In genomic region chr1:234618726-234619049, GRCh38 we compare ENCODE assay signal across 12 cellular contexts. TPM values are rescaled to one million over a fixed set of nuclear protein-coding genes. Genes with fewer than 3 reads are reported as not detected.
A peak's percentile ranks its signal among the peaks of the same experiment; 100 is the strongest.
DNase-seq lines count a peak whose midpoint lies in the region; ATAC-seq and TF ChIP-seq lines count a peak whose summit lies in the region.
"Had no signal": no experiment of that assay in that cellular context is flagged by ENCODE, and none has a peak within 500 bp of the region (broad histone marks: within the 10 kb centered on the region; RNA-seq: fewer than 3 reads in every experiment).

No MANE protein-coding gene starts in this region.

- no peaks in the 10 kb centered on the region for H3K79me1 ChIP-seq in mesenchymal stem cell (replicated peaks; ENCODE audit: low read length, poor library complexity, severe bottlenecking)

- H3K27me3 ChIP-seq in mammary epithelial cell (ENCODE audit: insufficient read depth, low read length) (no peaks in the 10 kb centered on the region), mesenchymal stem cell (ENCODE audit: control insufficient read depth in 1 of 2, insufficient read depth in 1 of 2, low read length in 2 of 2) (no peaks in the 10 kb centered on the region), thyroid gland (no peaks in the 10 kb centered on the region)

- H3K4me3 Mint-ChIP-seq in activated CD4-positive, alpha-beta memory T cell treated with anti-CD3 and anti-CD28 coated beads for 36 hours = no peak overlapping the region

- no peak overlapping the region for H4K91ac ChIP-seq in mesenchymal stem cell (ENCODE audit: low read length)

- in situ Hi-C loops in mammary epithelial cell (cut with MboI; ENCODE audit: low sequenced_read_pairs in 2 of 2) = loop anchor here in 1 of 2 donors (25.0 kb wide), 1 partner anchor 244 kb away; no protein-coding TSS in a partner anchor

- no peak overlapping the region for H3K4me3 ChIP-seq in mammary epithelial cell (replicated peaks in 1 of 3; ENCODE audit: insufficient read depth in 1 of 3, low read depth in 2 of 3, low read length in 3 of 3)
- no peak overlapping the region for H3K4me3 ChIP-seq in mesenchymal stem cell (ENCODE audit: insufficient read depth in 1 of 2, low read depth in 1 of 2, low read length in 2 of 2)
- H3K4me3 ChIP-seq in thyroid gland (replicated peaks in 1 of 3) = no peak overlapping the region

- H2AK5ac ChIP-seq in mesenchymal stem cell (ENCODE audit: low read length, severe bottlenecking) = peak overlapping the region; percentile 76

- peak overlapping the region; percentile 84 for H4K8ac ChIP-seq in mesenchymal stem cell (ENCODE audit: low read length)

- CTCF ChIA-PET in mammary epithelial cell (lab: Charles Lee; ENCODE audit: low non-redundant PET) = no interaction called here
- CTCF ChIA-PET in activated CD4-positive, alpha-beta memory T cell treated with anti-CD3 and anti-CD28 coated beads for 36 hours (lab: Charles Lee) = no interaction called here

- H3K36me3 Mint-ChIP-seq in activated CD4-positive, alpha-beta memory T cell treated with anti-CD3 and anti-CD28 coated beads for 36 hours = no peaks in the 10 kb centered on the region

- ATAC-seq in HG02840 (IDR thresholded peaks at IDR 0.05; ENCODE audit: low FRiP score, unreplicated experiment) = no peak

- no peak for TF ChIP-seq CTCF in mammary epithelial cell (conservative IDR thresholded peaks at IDR 0.05 in 1 of 2, IDR thresholded peaks at IDR 0.05 in 1 of 2; ENCODE audit: extremely low read depth in 1 of 2, insufficient read depth in 1 of 2, low read depth in 1 of 2, low read length in 2 of 2)
- TF ChIP-seq CTCF in thyroid gland (IDR thresholded peaks at IDR 0.05) = no peak

- H2AFZ ChIP-seq in mammary epithelial cell (ENCODE audit: low read depth, low read length) (peak overlapping the region; percentile 59), mesenchymal stem cell (ENCODE audit: low read depth, low read length) (no peak overlapping the region)

- peak overlapping the region; percentile 87 to 88 for H3K18ac ChIP-seq in mesenchymal stem cell (ENCODE audit: low read depth in 1 of 2, low read length in 2 of 2)

- peaks cover 68% of the 10 kb centered on the region for H3K4me1 ChIP-seq in mammary epithelial cell (ENCODE audit: insufficient read depth, low read length)
- peaks cover 10% of the 10 kb centered on the region for H3K4me1 ChIP-seq in mesenchymal stem cell (ENCODE audit: control insufficient read depth, insufficient read depth, low read depth, low read length)
- H3K4me1 ChIP-seq in thyroid gland = peaks cover 25 to 49% of the 10 kb centered on the region in 2 donors

- H3K27ac ChIP-seq in mammary epithelial cell (ENCODE audit: insufficient read depth, low read depth, low read length) (peak overlapping the region; percentile 95), mesenchymal stem cell (ENCODE audit: low read length, poor library complexity, severe bottlenecking) (peak overlapping the region; percentile 99), thyroid gland (peak overlapping the region; percentile 50 to 71 (median 53))
- H3K27ac ChIP-seq: 22Rv1 had no signal

- no peaks in the 10 kb centered on the region for H4K20me1 ChIP-seq in mammary epithelial cell (ENCODE audit: insufficient read depth, low read length)

- TF ChIP-seq POLR2A in thyroid gland (IDR thresholded peaks at IDR 0.05) = no peak

- H3K4ac ChIP-seq in mesenchymal stem cell (ENCODE audit: low read depth in 1 of 2, low read length in 2 of 2) = peak overlapping the region; percentile 29 to 89

- BruUV-seq in mammary epithelial cell (replicated peaks; lab: Mats Ljungman, UMichigan) = TSS peak; percentile 65

- H3K4me1 Mint-ChIP-seq in activated CD4-positive, alpha-beta memory T cell treated with anti-CD3 and anti-CD28 coated beads for 36 hours (ENCODE audit: low read depth) = peaks cover 8% of the 10 kb centered on the region

- H3K27me3 Mint-ChIP-seq in activated CD4-positive, alpha-beta memory T cell treated with anti-CD3 and anti-CD28 coated beads for 36 hours = no peaks in the 10 kb centered on the region

- peak overlapping the region; percentile 80 to 83 for H2BK12ac ChIP-seq in mesenchymal stem cell (ENCODE audit: low read length in 2 of 2)

- H3K4me2 ChIP-seq in mammary epithelial cell (ENCODE audit: insufficient read depth, low read depth, low read length) (peak overlapping the region; percentile 64), mesenchymal stem cell (ENCODE audit: low read length, poor library complexity, severe bottlenecking) (no peak overlapping the region)

- no peaks in the 10 kb centered on the region for H3K36me3 ChIP-seq in mammary epithelial cell (ENCODE audit: insufficient read depth, low read length)
- no peaks in the 10 kb centered on the region for H3K36me3 ChIP-seq in mesenchymal stem cell (ENCODE audit: control insufficient read depth in 1 of 2, insufficient read depth in 2 of 2, low read depth in 1 of 2, low read length in 2 of 2)
- no peaks in the 10 kb centered on the region for H3K36me3 ChIP-seq in thyroid gland

- no peaks in the 10 kb centered on the region for H3K9me3 Mint-ChIP-seq in activated CD4-positive, alpha-beta memory T cell treated with anti-CD3 and anti-CD28 coated beads for 36 hours

- DNase-seq in DMS 273 (lab: John Stamatoyannopoulos, UW; ENCODE audit: unreplicated experiment) (peak; percentile 58), DMS 273 treated with DMSO at 0.1 percent for 48 hours (lab: John Stamatoyannopoulos, UW) (no peak), mammary epithelial cell (no peak), mesenchymal stem cell (no peak), thyroid gland (no peak), NCI-H1417 treated with DMSO at 0.1 percent for 48 hours (lab: John Stamatoyannopoulos, UW) (no peak)
- DNase-seq in activated CD4-positive, alpha-beta memory T cell treated with anti-CD3 and anti-CD28 coated beads for 36 hours = no peak
- DNase-seq: DMS79 treated with DMSO at 0.1 percent for 48 hours; stimulated activated CD4-positive, alpha-beta T cell treated with anti-CD3 and anti-CD28 coated beads, Interleukin-15, amount 100 ng/mL, for 24 hours; stimulated activated naive CD4-positive, alpha-beta T cell had no signal

- H2BK15ac ChIP-seq in mesenchymal stem cell (ENCODE audit: low read depth, poor library complexity, severe bottlenecking) = no peak overlapping the region

- POLR2A ChIA-PET in activated CD4-positive, alpha-beta memory T cell treated with anti-CD3 and anti-CD28 coated beads for 36 hours (lab: Charles Lee) = no interaction called here

- H3K9me3 ChIP-seq in mammary epithelial cell (replicated peaks; ENCODE audit: insufficient read depth, low read length) (no peaks in the 10 kb centered on the region), mesenchymal stem cell (ENCODE audit: control insufficient read depth, low read length) (no peaks in the 10 kb centered on the region), thyroid gland (no peaks in the 10 kb centered on the region)

- dilution Hi-C loops in mammary epithelial cell (cut with HindIII; ENCODE audit: low sequenced_read_pairs) = loop anchor here (5.0 to 10.0 kb wide), 3 partner anchors 39 to 459 kb away; no protein-coding TSS in a partner anchor

- H3K14ac ChIP-seq in mesenchymal stem cell (ENCODE audit: low read length in 2 of 2) = no peak overlapping the region

- intact Hi-C loops in mammary epithelial cell (cut with micrococcal nuclease) (no loop called here), thyroid gland (cut with DNase I) (loop anchor here (10.0 kb wide), 1 partner anchor 366 kb away; no protein-coding TSS in a partner anchor)
- intact Hi-C loops in activated CD4-positive, alpha-beta memory T cell treated with anti-CD3 and anti-CD28 coated beads for 36 hours (cut with micrococcal nuclease) = loop anchor here (10.0 kb wide), 1 partner anchor 886 kb away; the partner anchor contains the start of gene B3GALNT2

- no peak overlapping the region for H3K27ac Mint-ChIP-seq in activated CD4-positive, alpha-beta memory T cell treated with anti-CD3 and anti-CD28 coated beads for 36 hours

- peak overlapping the region; percentile 79 for H2BK120ac ChIP-seq in mesenchymal stem cell (ENCODE audit: low read depth, low read length)

- WGBS in mammary epithelial cell (ENCODE audit: low coverage, missing lambda C conversion rate) = 0% methylated on average over 4 of the region's 5 CpGs
- WGBS in mesenchymal stem cell = 82% methylated on average over 5 of the region's 5 CpGs
- 54 to 74% methylated on average over 5 of the region's 5 CpGs for WGBS in thyroid gland, 2 donors

- no peak overlapping the region for H3K23ac ChIP-seq in mesenchymal stem cell (ENCODE audit: low read length in 2 of 2)

- peak overlapping the region; percentile 71 for H3K9ac ChIP-seq in mammary epithelial cell (ENCODE audit: insufficient read depth, low read length)
- H3K9ac ChIP-seq in mesenchymal stem cell (ENCODE audit: low read length) = peak overlapping the region; percentile 88

- no peaks in the 10 kb centered on the region for H3K79me2 ChIP-seq in mammary epithelial cell (ENCODE audit: insufficient read depth, low read length)

- peak overlapping the region; percentile 98 for H2BK5ac ChIP-seq in mesenchymal stem cell (ENCODE audit: low read depth, low read length, poor library complexity, severe bottlenecking)

RNA-seq across cellular contexts. Expression of gene IRF2BP2, which starts 8.7 kb away (rescaled TPM):
- 100 to 1,000 TPM in 1 of 2 donors, 10 to 100 TPM in 1; 75.3 to 109 TPM for total RNA-seq in mammary epithelial cell
- 63.4 TPM for polyA plus RNA-seq in mammary epithelial cell
- 33.1 TPM for polyA minus RNA-seq in mammary epithelial cell
- polyA plus RNA-seq in mesenchymal stem cell (2013, experiment 1 of 2) = 98.6 TPM
- 94.7 TPM for polyA plus RNA-seq in mesenchymal stem cell (2013, experiment 2 of 2)
- 100 to 1,000 TPM; 106 to 125 (median 115) TPM for total RNA-seq in thyroid gland
- total RNA-seq in activated CD4-positive, alpha-beta memory T cell treated with anti-CD3 and anti-CD28 coated beads for 36 hours = 100 to 1,000 TPM; 139 to 147 TPM
